8 cellular contexts compared by ENCODE assay signal in genomic region chr4:152255437-152255836, GRCh38.
DNase-seq lines count a peak whose midpoint lies in the region; ATAC-seq and TF ChIP-seq lines count a peak whose summit lies in the region.

No MANE protein-coding gene starts in this region.

- H3K27ac ChIP-seq in mammary epithelial cell (ENCODE audit: insufficient read depth, low read depth, low read length) = peak overlapping the region; percentile 27

- CTCF ChIA-PET in mammary epithelial cell (lab: Charles Lee; ENCODE audit: low non-redundant PET) = no interaction called here

- in situ Hi-C loops in mammary epithelial cell (cut with MboI; ENCODE audit: low sequenced_read_pairs in 2 of 2) = no loop called here
- in situ Hi-C loops in G401 (cut with HindIII; ENCODE audit: low sequenced_read_pairs) = no loop called here

- no peaks in the 10 kb centered on the region for H3K27me3 ChIP-seq in mammary epithelial cell (ENCODE audit: insufficient read depth, low read length)

- H3K36me3 ChIP-seq in mammary epithelial cell (ENCODE audit: insufficient read depth, low read length) = no peaks in the 10 kb centered on the region

- dilution Hi-C loops in mammary epithelial cell (cut with HindIII; ENCODE audit: low sequenced_read_pairs) = no loop called here

- H2AFZ ChIP-seq in mammary epithelial cell (ENCODE audit: low read depth, low read length) = peak overlapping the region; percentile 83

- H3K36me3 Mint-ChIP-seq in T-helper 17 cell (ENCODE audit: low read depth) = no peaks in the 10 kb centered on the region

- no peaks in the 10 kb centered on the region for H3K9me3 ChIP-seq in T-helper 17 cell (ENCODE audit: control insufficient read depth, low read length, poor library complexity, severe bottlenecking)
- H3K9me3 ChIP-seq in mammary epithelial cell (replicated peaks; ENCODE audit: insufficient read depth, low read length) = peaks cover under 1% of the 10 kb centered on the region

- BruUV-seq in mammary epithelial cell (replicated peaks; lab: Mats Ljungman, UMichigan) = no TSS peak

- no peak overlapping the region for H3K9ac ChIP-seq in mammary epithelial cell (ENCODE audit: insufficient read depth, low read length)

- intact Hi-C loops in mammary epithelial cell (cut with micrococcal nuclease) = no loop called here

- H3K4me3 ChIP-seq in AG10803 (ENCODE audit: low read length) (no peak overlapping the region), mammary epithelial cell (replicated peaks in 1 of 3; ENCODE audit: insufficient read depth in 1 of 3, low read depth in 2 of 3, low read length in 3 of 3) (no peak overlapping the region)

- H3K4me1 Mint-ChIP-seq in T-helper 17 cell = peaks cover 2% of the 10 kb centered on the region

- TF ChIP-seq CTCF in AG10803 (conservative IDR thresholded peaks at IDR 0.05; ENCODE audit: low read length) (no peak), mammary epithelial cell (conservative IDR thresholded peaks at IDR 0.05 in 1 of 2, IDR thresholded peaks at IDR 0.05 in 1 of 2; ENCODE audit: extremely low read depth in 1 of 2, insufficient read depth in 1 of 2, low read depth in 1 of 2, low read length in 2 of 2) (no peak)

- H3K79me2 ChIP-seq in mammary epithelial cell (ENCODE audit: insufficient read depth, low read length) = no peaks in the 10 kb centered on the region

- no peaks in the 10 kb centered on the region for H4K20me1 ChIP-seq in mammary epithelial cell (ENCODE audit: insufficient read depth, low read length)

- H3K4me1 ChIP-seq in mammary epithelial cell (ENCODE audit: insufficient read depth, low read length) = peaks cover 35% of the 10 kb centered on the region

- WGBS in mammary epithelial cell (ENCODE audit: low coverage, missing lambda C conversion rate) = 78% methylated on average over 4 of the region's 4 CpGs

- peak; percentile 30 for DNase-seq in AG10803 (ENCODE audit: low read depth)
- no peak for DNase-seq in T-helper 17 cell
- no peak for DNase-seq in mammary epithelial cell
- peak; percentile 41 for DNase-seq in stimulated activated CD8-positive, alpha-beta memory T cell treated with anti-CD3 and anti-CD28 coated beads, Interleukin-12 subunit alpha, Interleukin-12 subunit beta, amount 100 ng/mL, for 1 hour (ENCODE audit: low read depth)
- no peak for DNase-seq in G401 (ENCODE audit: low spot score)
- DNase-seq in NCI-H526 (lab: John Stamatoyannopoulos, UW) = no peak

- no peak overlapping the region for H3K4me2 ChIP-seq in mammary epithelial cell (ENCODE audit: insufficient read depth, low read depth, low read length)

- peak; percentile 83 for ATAC-seq in GM19351 (IDR thresholded peaks at IDR 0.05; ENCODE audit: unreplicated experiment)
- ATAC-seq in HG03354 (IDR thresholded peaks at IDR 0.05; ENCODE audit: poor library complexity, severe bottlenecking, unreplicated experiment) = peak; percentile 87
- ATAC-seq in T-helper 17 cell = peak; percentile 89

- no peak overlapping the region for H3K4me3 Mint-ChIP-seq in T-helper 17 cell

- H3K27me3 Mint-ChIP-seq in T-helper 17 cell = no peaks in the 10 kb centered on the region

- no peak overlapping the region for H3K27ac Mint-ChIP-seq in T-helper 17 cell

Comparison
In these comparisons a context has a peak if more than half of its experiments do, and no peak if none do; other contexts are left out.
1. DNase-seq: peak in AG10803 (single experiment) and stimulated activated CD8-positive, alpha-beta memory T cell treated with anti-CD3 and anti-CD28 coated beads, Interleukin-12 subunit alpha, Interleukin-12 subunit beta, amount 100 ng/mL, for 1 hour (single experiment); none in T-helper 17 cell (0 of 3), mammary epithelial cell (single experiment), G401 (single experiment) and NCI-H526 (0 of 2).
2. Peak in every context shown above with its lines, with median percentiles within 50 percentile points of each other: ATAC-seq.